ENCODE assay signal across 8 cellular contexts in genomic region chr13:25267715-25268114, GRCh38. TPM values are rescaled to one million over a fixed set of nuclear protein-coding genes. Genes with fewer than 3 reads are reported as not detected.
DNase-seq lines count a peak whose midpoint lies in the region; ATAC-seq, FAIRE-seq and TF ChIP-seq lines count a peak whose summit lies in the region.

No MANE protein-coding gene starts in this region.

- SMC1A ChIA-PET in GM12878 (lab: Charles Lee; ENCODE audit: uncharacterized antibody, unreplicated experiment): interaction anchor here (0.9 kb wide), 1 partner anchor 16 kb away, joined by 3 read pairs; no protein-coding TSS in a partner anchor

- no peak overlapping the region for H2AFZ ChIP-seq in GM12878 (ENCODE audit: control insufficient read depth, low read depth, low read length)

- H3K9ac ChIP-seq in GM12878 (ENCODE audit: control insufficient read depth, insufficient read depth, low read length): no peak overlapping the region

- FAIRE-seq in GM12878 (lab: Jason Lieb, UNC): no peak

- no peaks in the 10 kb centered on the region for H3K79me2 ChIP-seq in GM12878 (ENCODE audit: control insufficient read depth, insufficient read depth, low read length)

- H3K36me3 ChIP-seq in GM12878 (ENCODE audit: control insufficient read depth in 2 of 2, insufficient read depth in 2 of 2, low read length in 1 of 2) (peaks cover 0 to 3% of the 10 kb centered on the region in 2 experiments; a peak in 2 of 4 replicates), tibial artery (peaks cover 31 to 68% (median 31%) of the 10 kb centered on the region in 3 donors)

- DNase-seq in NCI-H524 (lab: John Stamatoyannopoulos, UW): peak; percentile 4 to 56
- DNase-seq in NCI-H524 treated with DMSO at 0.1 percent for 48 hours (lab: John Stamatoyannopoulos, UW): no peak
- DNase-seq in Jurkat, Clone E6-1 (ENCODE audit: low read depth, low spot score): peak; percentile 42
- no peak for DNase-seq in GM12878 (ENCODE audit: low read depth, low spot score)
- DNase-seq in naive thymus-derived CD8-positive, alpha-beta T cell: peak in 2 of 10 donors; percentile 11 to 14
- no peak for DNase-seq in activated CD4-positive, alpha-beta T cell treated with anti-CD3 and anti-CD28 coated beads, Interleukin-2, amount 50 U/mL, for 48 hours
- DNase-seq in NCI-H1436 treated with DMSO at 0.1 percent for 48 hours (lab: John Stamatoyannopoulos, UW): no peak
- no peak for DNase-seq in tibial artery

- intact Hi-C loops in GM12878 (cut with micrococcal nuclease; ENCODE audit: unreplicated experiment): no loop called here
- intact Hi-C loops in tibial artery (cut with DNase I; ENCODE audit: low total_unique reads): no loop called here

- H3K27me3 ChIP-seq in GM12878 (replicated peaks in 1 of 2; ENCODE audit: control insufficient read depth in 2 of 2, insufficient read depth in 2 of 2, low read length in 1 of 2) (no peaks in the 10 kb centered on the region), tibial artery (no peaks in the 10 kb centered on the region)

- H3K9me3 ChIP-seq in GM12878 (replicated peaks; ENCODE audit: control insufficient read depth, insufficient read depth, low read length) (no peaks in the 10 kb centered on the region), tibial artery (no peaks in the 10 kb centered on the region)

- H3K4me3 ChIP-seq in Jurkat, Clone E6-1 (ENCODE audit: low read length): no peak overlapping the region
- H3K4me3 ChIP-seq in GM12878: no peak overlapping the region
- no peak overlapping the region for H3K4me3 ChIP-seq in tibial artery

- no peaks in the 10 kb centered on the region for H3K27me3 Mint-ChIP-seq in naive thymus-derived CD8-positive, alpha-beta T cell

- no peaks in the 10 kb centered on the region for H4K20me1 ChIP-seq in GM12878 (ENCODE audit: control insufficient read depth, insufficient read depth)

- no peak overlapping the region for H3K27ac ChIP-seq in GM12878 (ENCODE audit: control insufficient read depth, insufficient read depth)
- no peak overlapping the region for H3K27ac ChIP-seq in tibial artery

- H3K4me1 Mint-ChIP-seq in naive thymus-derived CD8-positive, alpha-beta T cell: peaks cover 6 to 24% (median 9%) of the 10 kb centered on the region in 4 donors

- no peak overlapping the region for H3K4me2 ChIP-seq in GM12878 (ENCODE audit: control insufficient read depth, insufficient read depth)

- peak; percentile 55 for TF ChIP-seq RAD21 in GM12878 (IDR thresholded peaks at IDR 0.05; ENCODE audit: insufficient read depth, low read depth, low read length)

- H3K27ac Mint-ChIP-seq in naive thymus-derived CD8-positive, alpha-beta T cell: peak overlapping the region in 9 of 10 donors; percentile 4 to 79 (median 20)

- H3K4me1 ChIP-seq in GM12878 (ENCODE audit: control insufficient read depth, insufficient read depth, low read length): no peaks in the 10 kb centered on the region
- H3K4me1 ChIP-seq in tibial artery: no peaks in the 10 kb centered on the region

- peaks cover 0 to 73% (median 21%) of the 10 kb centered on the region in 3 donors for H3K36me3 Mint-ChIP-seq in naive thymus-derived CD8-positive, alpha-beta T cell

- RAD21 ChIA-PET in GM12878 (lab: Charles Lee; ENCODE audit: unreplicated experiment): no interaction called here

- ATAC-seq in GM12878: peak; percentile 71
- peak; percentile 77 to 84 for ATAC-seq in naive thymus-derived CD8-positive, alpha-beta T cell

- TF ChIP-seq POLR2A in GM12878 (IDR thresholded peaks at IDR 0.05; ENCODE audit: low read depth, low read length): no peak

- CTCF ChIA-PET in GM12878 (lab: Yijun Ruan, JAX): no interaction called here

- POLR2A ChIA-PET in GM12878 (lab: Charles Lee): no interaction called here
- POLR2A ChIA-PET in naive thymus-derived CD8-positive, alpha-beta T cell (lab: Charles Lee): no interaction called here

- H3K4me3 Mint-ChIP-seq in naive thymus-derived CD8-positive, alpha-beta T cell: no peak overlapping the region

- in situ Hi-C loops in GM12878 (cut with MboI): no loop called here

- 89% methylated on average over 1 of the region's 1 CpG for WGBS in GM12878 (ENCODE audit: insufficient coverage, insufficient replicate concordance, low lambda C conversion rate, missing lambda C conversion rate)

- peak; percentile 12 to 33 (median 19); a peak in 3 of 6 replicates for TF ChIP-seq CTCF in GM12878 (IDR thresholded peaks at IDR 0.05 in 2 of 3, conservative IDR thresholded peaks at IDR 0.05 in 1 of 3; ENCODE audit: control insufficient read depth in 2 of 3, extremely low read depth in 1 of 3, insufficient read depth in 1 of 3, low read depth in 3 of 3, low read length in 3 of 3)
- no peak for TF ChIP-seq CTCF in tibial artery (IDR thresholded peaks at IDR 0.05)

- no peaks in the 10 kb centered on the region for H3K9me3 Mint-ChIP-seq in naive thymus-derived CD8-positive, alpha-beta T cell

- TF ChIP-seq EP300 in GM12878 (IDR thresholded peaks at IDR 0.05; ENCODE audit: borderline replicate concordance in 1 of 2, control insufficient read depth in 1 of 2, low read depth in 2 of 2, low read length in 2 of 2): no peak

- BruUV-seq in GM12878 (replicated peaks; lab: Mats Ljungman, UMichigan): no TSS peak

TF ChIP-seq in GM12878, 131 proteins besides CTCF, POLR2A, EP300 and RAD21 (continues in another document):
- no peak for TF ChIP-seq RELB (IDR thresholded peaks at IDR 0.05; ENCODE audit: low read depth)
- TF ChIP-seq HSF1 (IDR thresholded peaks at IDR 0.05; ENCODE audit: low read depth, low read length): no peak
- TF ChIP-seq CBFB (IDR thresholded peaks at IDR 0.05; ENCODE audit: low read depth): no peak

RNA-seq across cellular contexts. Expression of gene MTMR6, which starts 19.6 kb away (rescaled TPM):
- polyA plus RNA-seq in Jurkat, Clone E6-1 (2012; ENCODE audit: insufficient read depth, insufficient read length): 19.2 TPM
- total RNA-seq in GM12878 (2013; cell fraction: nucleolus; rRNA removed): 8.1 and 9.0 TPM in 2 replicates
- total RNA-seq in GM12878 (2014; rRNA removed): 14.1 and 16.7 TPM in 2 replicates
- total RNA-seq in GM12878 (2014; rRNA removed; fragmentation: Illumina TruSeq; extraction: Trizol): 19.2 and 19.4 TPM in 2 replicates
- total RNA-seq in GM12878 (2021): 13.8 and 13.9 TPM in 2 replicates
- 2.5 TPM for polyA plus RNA-seq in GM12878 (2011; ENCODE audit: low read depth)
- 15.1 and 21.1 TPM in 2 replicates for polyA plus RNA-seq in GM12878 (2011; rRNA removed)
- polyA plus RNA-seq in GM12878 (2011; cell fraction: cytosol; rRNA removed): 5.6 and 6.0 TPM in 2 replicates
- 4.7 and 6.7 TPM in 2 replicates for polyA plus RNA-seq in GM12878 (2011; cell fraction: nucleus; rRNA removed)
- polyA plus RNA-seq in GM12878 (2012): 4.1 and 4.2 TPM in 2 replicates
- 17.0 and 20.7 TPM in 2 replicates for polyA plus RNA-seq in GM12878 (2014; fragmentation: Illumina TruSeq; extraction: Trizol)
- 10 to 100 TPM; 13.0 to 21.0 TPM for polyA plus RNA-seq in GM12878 (2014; fragmentation: Nextera tagmentation; extraction: Ambion mirVana)
- polyA plus RNA-seq in GM12878 (2014; rRNA removed): 7.1 and 9.8 TPM in 2 replicates
- polyA plus RNA-seq in GM12878 (2016; fragmentation: Nextera tagmentation; extraction: Ambion mirVana): 10 to 100 TPM; 23.5 to 24.2 TPM
- 7.0 and 9.4 TPM in 2 replicates for polyA minus RNA-seq in GM12878 (2011; rRNA and poly(A)+ RNA removed)
- polyA minus RNA-seq in GM12878 (2011; cell fraction: cytosol; rRNA and poly(A)+ RNA removed): 4.1 and 6.3 TPM in 2 replicates
- polyA minus RNA-seq in GM12878 (2011; cell fraction: nucleus; rRNA and poly(A)+ RNA removed): 2.8 and 4.9 TPM in 2 replicates
- 10 to 100 TPM; 17.5 to 19.7 TPM for total RNA-seq in naive thymus-derived CD8-positive, alpha-beta T cell
- 10 to 100 TPM; 15.0 to 15.3 (median 15.0) TPM for polyA plus RNA-seq in naive thymus-derived CD8-positive, alpha-beta T cell

RNA-seq across cellular contexts. Expression of gene NUP58, which starts 33.7 kb away (rescaled TPM):
- polyA plus RNA-seq in Jurkat, Clone E6-1 (2012; ENCODE audit: insufficient read depth, insufficient read length): 61.6 TPM
- 250 and 257 TPM in 2 replicates for total RNA-seq in GM12878 (2013; cell fraction: nucleolus; rRNA removed)
- total RNA-seq in GM12878 (2014; rRNA removed) (58.1 and 75.6 TPM in 2 replicates), GM12878 (2014; rRNA removed; fragmentation: Illumina TruSeq; extraction: Trizol) (56.6 and 58.0 TPM in 2 replicates), GM12878 (2021) (46.7 and 54.5 TPM in 2 replicates)
- 10.0 TPM for polyA plus RNA-seq in GM12878 (2011; ENCODE audit: low read depth)
- polyA plus RNA-seq in GM12878 (2011; rRNA removed) (78.0 and 110 TPM in 2 replicates), GM12878 (2014; fragmentation: Illumina TruSeq; extraction: Trizol) (47.9 and 62.7 TPM in 2 replicates), GM12878 (2014; fragmentation: Nextera tagmentation; extraction: Ambion mirVana) (10 to 100 TPM; 12.1 to 14.0 TPM), GM12878 (2014; rRNA removed) (37.7 and 42.5 TPM in 2 replicates), GM12878 (2016; fragmentation: Nextera tagmentation; extraction: Ambion mirVana) (10 to 100 TPM; 38.9 to 49.8 TPM)
- 48.0 and 50.8 TPM in 2 replicates for polyA plus RNA-seq in GM12878 (2011; cell fraction: cytosol; rRNA removed)
- polyA plus RNA-seq in GM12878 (2011; cell fraction: nucleus; rRNA removed): 30.4 and 34.5 TPM in 2 replicates
- 15.9 and 26.2 TPM in 2 replicates for polyA plus RNA-seq in GM12878 (2012)
- polyA minus RNA-seq in GM12878 (2011; rRNA and poly(A)+ RNA removed): 88.9 and 113 TPM in 2 replicates
- 38.5 and 53.3 TPM in 2 replicates for polyA minus RNA-seq in GM12878 (2011; cell fraction: cytosol; rRNA and poly(A)+ RNA removed)
- polyA minus RNA-seq in GM12878 (2011; cell fraction: nucleus; rRNA and poly(A)+ RNA removed): 43.5 and 70.0 TPM in 2 replicates
- total RNA-seq in naive thymus-derived CD8-positive, alpha-beta T cell: 10 to 100 TPM; 39.5 to 39.8 TPM
- 10 to 100 TPM; 12.6 to 14.1 (median 13.6) TPM for polyA plus RNA-seq in naive thymus-derived CD8-positive, alpha-beta T cell

Comparison
In these comparisons a context has a peak if more than half of its experiments do, and no peak if none do; other contexts are left out.
1. DNase-seq: peak in NCI-H524 (2 of 2) and Jurkat, Clone E6-1 (single experiment); none in NCI-H524 treated with DMSO at 0.1 percent for 48 hours (single experiment), GM12878 (single experiment), activated CD4-positive, alpha-beta T cell treated with anti-CD3 and anti-CD28 coated beads, Interleukin-2, amount 50 U/mL, for 48 hours (0 of 2), NCI-H1436 treated with DMSO at 0.1 percent for 48 hours (single experiment) and tibial artery (0 of 2).
2. CTCF ChIP-seq: peak in GM12878 (3 of 3); none in tibial artery (0 of 2).